In genomic region chr17:8068736-8069586, GRCh38 we compare ENCODE assay signal across 11 cellular contexts. TPM values are rescaled to one million over a fixed set of nuclear protein-coding genes. Genes with fewer than 3 reads are reported as not detected.
DNase-seq lines count a peak whose midpoint lies in the region; ATAC-seq lines count a peak whose summit lies in the region.
"Had no signal": no experiment of that assay in that cellular context is flagged by ENCODE, and none has a peak within 500 bp of the region (broad histone marks: within the 10 kb centered on the region; RNA-seq: fewer than 3 reads in every experiment).

No MANE protein-coding gene starts in this region.

- no peaks in the 10 kb centered on the region for H3K79me2 ChIP-seq in trophoblast cell (ENCODE audit: control insufficient read depth, insufficient read depth, low read length, poor library complexity)

- H3K4me2 ChIP-seq in trophoblast cell (ENCODE audit: low read length) = no peak overlapping the region
- H3K4me2 ChIP-seq: BLaER1 had no signal

- no peaks in the 10 kb centered on the region for H3K79me1 ChIP-seq in trophoblast cell (ENCODE audit: low read length)

- H2BK12ac ChIP-seq in trophoblast cell (ENCODE audit: low read length) = no peak overlapping the region

- H3K4me1 ChIP-seq in trophoblast cell (ENCODE audit: control insufficient read depth in 1 of 2, insufficient read depth in 2 of 2, low read length in 2 of 2) = no peaks in the 10 kb centered on the region

- no peaks in the 10 kb centered on the region for H3K36me3 ChIP-seq in trophoblast cell (ENCODE audit: control insufficient read depth in 1 of 2, insufficient read depth in 2 of 2, low read length in 2 of 2)
- H3K36me3 ChIP-seq: BLaER1 had no signal

- peaks cover 40% of the 10 kb centered on the region for H3K27me3 ChIP-seq in trophoblast cell (ENCODE audit: insufficient read depth, low read length)

- DNase-seq in MV-4-11 (lab: John Stamatoyannopoulos, UW) (peak; percentile 96), Right ventricle myocardium superior (peak; percentile 67), sciatic nerve (ENCODE audit: low spot score) (no peak), trophoblast cell (no peak)
- DNase-seq: activated CD8-positive, alpha-beta memory T cell treated with anti-CD3 and anti-CD28 coated beads, Interleukin-2, amount 10 ng/mL, durations not matched to agents 7 days and 5 days; stimulated activated CD8-positive, alpha-beta memory T cell treated with anti-CD3 and anti-CD28 coated beads, Interleukin-4, amount 100 ng/mL, for 48 hours had no signal

- no peak overlapping the region for H3K9ac ChIP-seq in trophoblast cell (ENCODE audit: low read length)
- H3K9ac ChIP-seq: BLaER1 had no signal

- H3K14ac ChIP-seq in trophoblast cell (ENCODE audit: low read length) = no peak overlapping the region

- H2AK5ac ChIP-seq in trophoblast cell (ENCODE audit: low read length) = no peak overlapping the region

- no peak overlapping the region for H3K18ac ChIP-seq in trophoblast cell (ENCODE audit: low read length)

- H4K12ac ChIP-seq in trophoblast cell (ENCODE audit: low read depth, low read length) = no peak overlapping the region

- WGBS in trophoblast cell (ENCODE audit: extremely low coverage, insufficient coverage, insufficient read length) = no CpG with 5 or more reads among the region's 9 CpGs

- H3K4me3 ChIP-seq in trophoblast cell (ENCODE audit: low read depth, low read length) = no peak overlapping the region
- H3K4me3 ChIP-seq: BLaER1 had no signal

- no peak overlapping the region for H2BK5ac ChIP-seq in trophoblast cell (ENCODE audit: low read depth, low read length, poor library complexity)

- H3K27ac ChIP-seq in trophoblast cell (ENCODE audit: low read depth, low read length) = no peak overlapping the region
- H3K27ac ChIP-seq: BLaER1 had no signal

- no peak overlapping the region for H3K23ac ChIP-seq in trophoblast cell (ENCODE audit: low read length)

- H3K4ac ChIP-seq in trophoblast cell (ENCODE audit: low read depth, low read length) = no peak overlapping the region

- H2AFZ ChIP-seq in trophoblast cell (ENCODE audit: insufficient read depth, low read length, poor library complexity) = no peak overlapping the region

- H4K8ac ChIP-seq in trophoblast cell (ENCODE audit: low read depth, low read length) = no peak overlapping the region

- peak; percentile 60 for ATAC-seq in Right ventricle myocardium superior (ENCODE audit: poor library complexity)
- ATAC-seq in sciatic nerve = peak; percentile 29
- ATAC-seq in GM19328 (IDR thresholded peaks at IDR 0.05; ENCODE audit: unreplicated experiment) = no peak
- no peak for ATAC-seq in GM21717 (IDR thresholded peaks at IDR 0.05; ENCODE audit: unreplicated experiment)
- ATAC-seq: activated CD8-positive, alpha-beta memory T cell treated with anti-CD3 and anti-CD28 coated beads, Interleukin-2, amount 10 ng/mL, durations not matched to agents 7 days and 5 days had no signal

- intact Hi-C loops in Right ventricle myocardium superior (cut with DNase I) (no loop called here), sciatic nerve (cut with DNase I) (no loop called here)

- no peak overlapping the region for H2BK120ac ChIP-seq in trophoblast cell (ENCODE audit: insufficient read depth, low read length, poor library complexity)

- no peak overlapping the region for H4K91ac ChIP-seq in trophoblast cell (ENCODE audit: low read depth, low read length)

- H3K9me3 ChIP-seq in trophoblast cell (ENCODE audit: insufficient read depth, low read depth, low read length) = peaks cover 4% of the 10 kb centered on the region
- H3K9me3 ChIP-seq: BLaER1 had no signal

RNA-seq across cellular contexts. Expression of gene ALOX12B, which starts 18.6 kb away (rescaled TPM):
- total RNA-seq in Right ventricle myocardium superior (not detected), sciatic nerve (not detected)
- polyA plus RNA-seq in trophoblast cell (2013) = 0.07 and 0.08 TPM in 2 replicates
- total RNA-seq: RPMI7951 had no signal

RNA-seq across cellular contexts. Expression of gene ALOX15B, which starts 30.1 kb away (rescaled TPM):
- total RNA-seq in Right ventricle myocardium superior = not detected
- not detected for total RNA-seq in sciatic nerve
- 1.2 and 1.4 TPM in 2 replicates for polyA plus RNA-seq in trophoblast cell (2013)
- total RNA-seq: activated CD8-positive, alpha-beta memory T cell treated with anti-CD3 and anti-CD28 coated beads, Interleukin-2, amount 10 ng/mL, durations not matched to agents 7 days and 5 days; RPMI7951 had no signal

RNA-seq across cellular contexts. Expression of gene ALOXE3, which starts 49.4 kb away (rescaled TPM):
- total RNA-seq in Right ventricle myocardium superior (not detected), sciatic nerve (not detected)
- 0.26 and 0.31 TPM in 2 replicates for polyA plus RNA-seq in trophoblast cell (2013)
- total RNA-seq: activated CD8-positive, alpha-beta memory T cell treated with anti-CD3 and anti-CD28 coated beads, Interleukin-2, amount 10 ng/mL, durations not matched to agents 7 days and 5 days; LHCN-M2 had no signal

RNA-seq across cellular contexts. Expression of gene HES7, which starts 54.9 kb away (rescaled TPM):
- total RNA-seq in Right ventricle myocardium superior (0.13 TPM), sciatic nerve (1.1 TPM)
- polyA plus RNA-seq in trophoblast cell (2013) = 0.29 and 0.49 TPM in 2 replicates

Comparison
In these comparisons a context has a peak if more than half of its experiments do, and no peak if none do; other contexts are left out.
1. DNase-seq: peak in MV-4-11 (single experiment) and Right ventricle myocardium superior (single experiment); none in sciatic nerve (single experiment) and trophoblast cell (0 of 2).
2. ATAC-seq: peak in Right ventricle myocardium superior (single experiment) and sciatic nerve (single experiment); none in GM19328 (single experiment) and GM21717 (single experiment).